In the genomic region with DNA sequence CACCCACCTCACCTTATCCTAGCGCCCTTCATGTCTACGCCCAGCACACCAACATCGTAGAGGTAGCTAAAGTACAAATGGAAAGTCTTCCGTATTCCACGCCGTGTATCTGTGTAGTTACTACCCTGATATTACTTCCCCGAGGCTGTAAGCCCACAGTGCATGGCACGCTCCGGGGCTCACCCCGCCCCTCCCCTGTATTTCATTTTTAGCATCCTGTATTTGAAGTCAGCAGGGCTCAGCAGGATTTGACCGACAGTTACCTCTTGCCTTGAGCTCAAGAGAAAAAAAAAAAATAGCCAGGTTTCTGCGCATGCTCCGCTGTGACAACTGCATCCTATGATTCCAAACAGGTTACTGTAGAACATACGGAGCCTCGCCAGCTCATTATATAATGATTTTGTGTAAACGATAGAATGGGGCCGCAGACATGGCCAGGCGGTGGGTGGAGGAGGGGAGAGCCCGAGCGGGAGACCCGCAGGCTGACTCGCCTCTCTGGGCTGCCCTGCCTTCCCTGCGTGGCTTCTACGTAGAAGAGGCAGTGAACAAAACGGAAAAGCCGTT, we compare ENCODE assay signal across 8 cellular contexts. TPM values are rescaled to one million over a fixed set of nuclear protein-coding genes. Genes with fewer than 3 reads are reported as not detected.
A peak's percentile ranks its signal among the peaks of the same experiment; 100 is the strongest.
DNase-seq lines count a peak whose midpoint lies in the region; ATAC-seq and TF ChIP-seq lines count a peak whose summit lies in the region.

No MANE protein-coding gene starts in this region.

- intact Hi-C loops in CD4-positive, alpha-beta memory T cell (cut with micrococcal nuclease), result loop anchor here (1.0 kb wide), 3 partner anchors 8 to 32 kb away; no protein-coding TSS in a partner anchor
- intact Hi-C loops in lower lobe of right lung (cut with DNase I), result no loop called here

- TF ChIP-seq CTCF in lower lobe of right lung (IDR thresholded peaks at IDR 0.05), result no peak

- peaks cover 20 to 44% (median 28%) of the 10 kb centered on the region in 4 donors for H3K4me1 Mint-ChIP-seq in CD4-positive, alpha-beta memory T cell
- peaks cover 16% of the 10 kb centered on the region for H3K4me1 Mint-ChIP-seq in activated CD8-positive, alpha-beta T cell treated with anti-CD3 and anti-CD28 coated beads, Interleukin-2, amount 10 ng/mL, durations not matched to agents 7 days and 5 days (ENCODE audit: low read depth)

- H3K4me1 ChIP-seq in CD4-positive, alpha-beta memory T cell (ENCODE audit: insufficient read depth, low read length), result peaks cover 27% of the 10 kb centered on the region
- H3K4me1 ChIP-seq in lower lobe of right lung, result peaks cover 47% of the 10 kb centered on the region

- H3K4me3 Mint-ChIP-seq in CD4-positive, alpha-beta memory T cell, result peak overlapping the region; percentile 86 to 100 (median 96)
- H3K4me3 Mint-ChIP-seq in activated CD8-positive, alpha-beta T cell treated with anti-CD3 and anti-CD28 coated beads, Interleukin-2, amount 10 ng/mL, durations not matched to agents 7 days and 5 days, result peak overlapping the region; percentile 82

- CTCF ChIA-PET in CD4-positive, alpha-beta memory T cell (lab: Charles Lee; ENCODE audit: partially characterized antibody), result interaction anchor here (0.8 to 3.8 kb wide), 15 partner anchors 8 to 75 kb away, joined by 3 to 29 read pairs (median 4); no protein-coding TSS in a partner anchor
- CTCF ChIA-PET in activated CD8-positive, alpha-beta T cell treated with anti-CD3 and anti-CD28 coated beads, Interleukin-2, amount 10 ng/mL, durations not matched to agents 7 days and 5 days (lab: Charles Lee), result interaction anchor here (0.7 to 5.4 kb wide), 13 partner anchors 8 to 185 kb away, joined by 3 to 43 read pairs (median 8); no protein-coding TSS in a partner anchor

- H3K27ac ChIP-seq in CD4-positive, alpha-beta memory T cell (ENCODE audit: low read depth, low read length), result peak overlapping the region; percentile 84
- peak overlapping the region; percentile 86 for H3K27ac ChIP-seq in lower lobe of right lung

- H3K36me3 Mint-ChIP-seq in CD4-positive, alpha-beta memory T cell, result peaks cover 10 to 21% of the 10 kb centered on the region in 2 donors
- peaks cover 6% of the 10 kb centered on the region for H3K36me3 Mint-ChIP-seq in activated CD8-positive, alpha-beta T cell treated with anti-CD3 and anti-CD28 coated beads, Interleukin-2, amount 10 ng/mL, durations not matched to agents 7 days and 5 days (ENCODE audit: low read depth)

- peak overlapping the region; percentile 80 to 91 for H3K4me3 ChIP-seq in CD4-positive, alpha-beta memory T cell (ENCODE audit: low read length in 2 of 2)
- H3K4me3 ChIP-seq in lower lobe of right lung, result peak overlapping the region; percentile 73

- POLR2A ChIA-PET in CD4-positive, alpha-beta memory T cell (lab: Charles Lee; ENCODE audit: partially characterized antibody), result interaction anchor here (0.7 to 4.0 kb wide), 12 partner anchors 9 to 101 kb away, joined by 3 to 80 read pairs (median 4); no protein-coding TSS in a partner anchor
- POLR2A ChIA-PET in activated CD8-positive, alpha-beta T cell treated with anti-CD3 and anti-CD28 coated beads, Interleukin-2, amount 10 ng/mL, durations not matched to agents 7 days and 5 days (lab: Charles Lee), result interaction anchor here (0.6 to 4.0 kb wide), 8 partner anchors 9 to 316 kb away, joined by 3 to 104 read pairs (median 11); partner anchors contain the start of gene UBASH3A

- H3K27me3 ChIP-seq in CD4-positive, alpha-beta memory T cell (ENCODE audit: insufficient read depth, low read length), result no peaks in the 10 kb centered on the region
- no peaks in the 10 kb centered on the region for H3K27me3 ChIP-seq in lower lobe of right lung (ENCODE audit: low read depth)

- ATAC-seq in GM21576 (IDR thresholded peaks at IDR 0.05; ENCODE audit: unreplicated experiment) (peak; percentile 42), lower lobe of right lung (peak; percentile 70 to 82), HG02588 (IDR thresholded peaks at IDR 0.05; ENCODE audit: unreplicated experiment) (no peak)
- ATAC-seq in activated CD8-positive, alpha-beta T cell treated with anti-CD3 and anti-CD28 coated beads, Interleukin-2, amount 10 ng/mL, durations not matched to agents 7 days and 5 days, result peak; percentile 77

- no peaks in the 10 kb centered on the region for H3K27me3 Mint-ChIP-seq in CD4-positive, alpha-beta memory T cell
- H3K27me3 Mint-ChIP-seq in activated CD8-positive, alpha-beta T cell treated with anti-CD3 and anti-CD28 coated beads, Interleukin-2, amount 10 ng/mL, durations not matched to agents 7 days and 5 days (ENCODE audit: low read depth), result no peaks in the 10 kb centered on the region

- peaks cover 0 to 10% (median 2%) of the 10 kb centered on the region in 8 donors for H3K9me3 Mint-ChIP-seq in CD4-positive, alpha-beta memory T cell
- peaks cover 6% of the 10 kb centered on the region for H3K9me3 Mint-ChIP-seq in activated CD8-positive, alpha-beta T cell treated with anti-CD3 and anti-CD28 coated beads, Interleukin-2, amount 10 ng/mL, durations not matched to agents 7 days and 5 days (ENCODE audit: insufficient read depth)

- no peaks in the 10 kb centered on the region for H3K36me3 ChIP-seq in CD4-positive, alpha-beta memory T cell (ENCODE audit: insufficient read depth, low read length)
- no peaks in the 10 kb centered on the region for H3K36me3 ChIP-seq in lower lobe of right lung

- DNase-seq in CD4-positive, alpha-beta memory T cell, result peak; percentile 89 to 96 (median 92)
- DNase-seq in NCI-H2196 treated with DMSO at 0.1 percent for 48 hours (lab: John Stamatoyannopoulos, UW; ENCODE audit: unreplicated experiment), result peak; percentile 70
- peak; percentile 84 for DNase-seq in activated CD8-positive, alpha-beta T cell treated with anti-CD3 and anti-CD28 coated beads, Interleukin-2, amount 10 ng/mL, durations not matched to agents 7 days and 5 days
- DNase-seq in effector CD8-positive, alpha-beta T cell (lab: John Stamatoyannopoulos, UW), result peak; percentile 60
- peak; percentile 72 for DNase-seq in lower lobe of right lung
- DNase-seq in stimulated activated CD8-positive, alpha-beta memory T cell treated with anti-CD3 and anti-CD28 coated beads, Interleukin-4, amount 100 ng/mL, for 48 hours, result peak; percentile 68

- no peaks in the 10 kb centered on the region for H3K9me3 ChIP-seq in CD4-positive, alpha-beta memory T cell (ENCODE audit: control insufficient read depth in 1 of 2, low read length in 2 of 2)
- no peaks in the 10 kb centered on the region for H3K9me3 ChIP-seq in lower lobe of right lung

- H3K27ac Mint-ChIP-seq in CD4-positive, alpha-beta memory T cell, result peak overlapping the region; percentile 87 to 100 (median 96)
- peak overlapping the region; percentile 78 for H3K27ac Mint-ChIP-seq in activated CD8-positive, alpha-beta T cell treated with anti-CD3 and anti-CD28 coated beads, Interleukin-2, amount 10 ng/mL, durations not matched to agents 7 days and 5 days

RNA-seq across cellular contexts. Expression of gene ABCG1, which starts 1.3 kb away (rescaled TPM):
- 1 to 10 TPM; 1.5 to 2.0 TPM for total RNA-seq in CD4-positive, alpha-beta memory T cell
- 10 to 100 TPM; 17.0 to 19.6 TPM for polyA plus RNA-seq in CD4-positive, alpha-beta memory T cell
- total RNA-seq in activated CD8-positive, alpha-beta T cell treated with anti-CD3 and anti-CD28 coated beads, Interleukin-2, amount 10 ng/mL, durations not matched to agents 7 days and 5 days, result 1 to 10 TPM; 6.7 to 8.0 TPM
- 74.9 TPM for total RNA-seq in lower lobe of right lung
